8 cellular contexts compared by ENCODE assay signal in genomic region chr3:166013073-166013679, GRCh38.
A peak's percentile ranks its signal among the peaks of the same experiment; 100 is the strongest.
DNase-seq lines count a peak whose midpoint lies in the region; ATAC-seq and TF ChIP-seq lines count a peak whose summit lies in the region.

No MANE protein-coding gene starts in this region.

- no peaks in the 10 kb centered on the region for H3K36me3 ChIP-seq in adipocyte (ENCODE audit: control insufficient read depth, insufficient read depth, low read length, severe bottlenecking)

- peak; percentile 47 for ATAC-seq in left lobe of liver
- ATAC-seq in HG02840 (IDR thresholded peaks at IDR 0.05; ENCODE audit: low FRiP score, unreplicated experiment): no peak
- ATAC-seq in GM21717 (IDR thresholded peaks at IDR 0.05; ENCODE audit: unreplicated experiment): no peak

- TF ChIP-seq CTCF in GM13976 (IDR thresholded peaks at IDR 0.05; ENCODE audit: borderline replicate concordance, control extremely low read depth, extremely low read depth, insufficient read depth, missing control alignments) (peak; percentile 14), NB4 (IDR thresholded peaks at IDR 0.05; ENCODE audit: low read depth, low read length) (peak; percentile 6)

- TF ChIP-seq POLR2A in NB4 (IDR thresholded peaks at IDR 0.05; ENCODE audit: extremely low read depth, insufficient read length): no peak

- no peaks in the 10 kb centered on the region for H3K9me3 ChIP-seq in adipocyte (ENCODE audit: control insufficient read depth, low read length)

- no peaks in the 10 kb centered on the region for H3K27me3 ChIP-seq in adipocyte (replicated peaks; ENCODE audit: control insufficient read depth, insufficient read depth, low read length)

- no peak overlapping the region for H3K9ac ChIP-seq in adipocyte (ENCODE audit: low read length)

- DNase-seq in GM13976 (ENCODE audit: low spot score) (no peak), NB4 (ENCODE audit: low read depth) (peak; percentile 45), adipocyte (ENCODE audit: low read depth) (peak; percentile 65), left lobe of liver (ENCODE audit: low spot score) (no peak), mesenteric fat pad (ENCODE audit: low spot score) (no peak), hippocampal formation (lab: John Stamatoyannopoulos, UW) (no peak)

- in situ Hi-C loops in GM13976 (cut with MboI; ENCODE audit: low sequenced_read_pairs, unreplicated experiment): no loop called here

- H3K4me3 ChIP-seq in NB4 (ENCODE audit: low read depth, low read length) (no peak overlapping the region), adipocyte (ENCODE audit: low read length) (no peak overlapping the region)

- H3K4me1 ChIP-seq in adipocyte (ENCODE audit: control insufficient read depth, insufficient read depth, low read length): no peaks in the 10 kb centered on the region

Comparison
In these comparisons a context has a peak if more than half of its experiments do, and no peak if none do; other contexts are left out.
1. DNase-seq: peak in NB4 (single experiment) and adipocyte (single experiment); none in GM13976 (single experiment), left lobe of liver (single experiment), mesenteric fat pad (single experiment) and hippocampal formation (0 of 2).